8 cellular contexts compared by ENCODE assay signal in genomic region chr12:2877047-2877958, GRCh38. TPM values are rescaled to one million over a fixed set of nuclear protein-coding genes. Genes with fewer than 3 reads are reported as not detected.
DNase-seq lines count a peak whose midpoint lies in the region; ATAC-seq, FAIRE-seq and TF ChIP-seq lines count a peak whose summit lies in the region.

A gene with protein sequence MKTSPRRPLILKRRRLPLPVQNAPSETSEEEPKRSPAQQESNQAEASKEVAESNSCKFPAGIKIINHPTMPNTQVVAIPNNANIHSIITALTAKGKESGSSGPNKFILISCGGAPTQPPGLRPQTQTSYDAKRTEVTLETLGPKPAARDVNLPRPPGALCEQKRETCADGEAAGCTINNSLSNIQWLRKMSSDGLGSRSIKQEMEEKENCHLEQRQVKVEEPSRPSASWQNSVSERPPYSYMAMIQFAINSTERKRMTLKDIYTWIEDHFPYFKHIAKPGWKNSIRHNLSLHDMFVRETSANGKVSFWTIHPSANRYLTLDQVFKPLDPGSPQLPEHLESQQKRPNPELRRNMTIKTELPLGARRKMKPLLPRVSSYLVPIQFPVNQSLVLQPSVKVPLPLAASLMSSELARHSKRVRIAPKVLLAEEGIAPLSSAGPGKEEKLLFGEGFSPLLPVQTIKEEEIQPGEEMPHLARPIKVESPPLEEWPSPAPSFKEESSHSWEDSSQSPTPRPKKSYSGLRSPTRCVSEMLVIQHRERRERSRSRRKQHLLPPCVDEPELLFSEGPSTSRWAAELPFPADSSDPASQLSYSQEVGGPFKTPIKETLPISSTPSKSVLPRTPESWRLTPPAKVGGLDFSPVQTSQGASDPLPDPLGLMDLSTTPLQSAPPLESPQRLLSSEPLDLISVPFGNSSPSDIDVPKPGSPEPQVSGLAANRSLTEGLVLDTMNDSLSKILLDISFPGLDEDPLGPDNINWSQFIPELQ (minus strand): TSS chr12:2877174. CDS start chr12:2874478, 2,696 bp downstream.
Gene RHNO1 (plus strand): TSS chr12:2877223. CDS start chr12:2885367, 8,144 bp downstream.

- peaks cover 22% of the 10 kb centered on the region for H3K36me3 Mint-ChIP-seq in central memory CD8-positive, alpha-beta T cell (ENCODE audit: insufficient read depth)

- no peaks in the 10 kb centered on the region for H3K27me3 ChIP-seq in keratinocyte (ENCODE audit: control insufficient read depth, extremely low read depth, insufficient read depth, low read length)

- peaks cover 14% of the 10 kb centered on the region for H3K4me1 ChIP-seq in keratinocyte (ENCODE audit: control insufficient read depth, extremely low read depth, insufficient read depth, low read length)

- peak within 1 kb of the TSS; percentile 97 for H3K4me3 Mint-ChIP-seq in central memory CD8-positive, alpha-beta T cell

- peaks cover 37% of the 10 kb centered on the region for H3K4me1 Mint-ChIP-seq in central memory CD8-positive, alpha-beta T cell

- H3K27ac Mint-ChIP-seq in central memory CD8-positive, alpha-beta T cell (ENCODE audit: low read depth), result peak within 1 kb of the TSS; percentile 99

- peak within 1 kb of the TSS; percentile 89 for H3K4me2 ChIP-seq in keratinocyte (ENCODE audit: control insufficient read depth, extremely low read depth, insufficient read depth, low read depth, low read length)

- peak; percentile 83 for TF ChIP-seq POLR2A in GM18951 (IDR thresholded peaks at IDR 0.05; ENCODE audit: extremely low read depth, insufficient read depth, insufficient read length)

- peaks cover 0 to 6% of the 10 kb centered on the region in 2 experiments for H3K36me3 ChIP-seq in keratinocyte (ENCODE audit: control insufficient read depth in 2 of 2, extremely low read depth in 1 of 2, insufficient read depth in 2 of 2, low read length in 2 of 2)

- H4K20me1 ChIP-seq in keratinocyte (ENCODE audit: control insufficient read depth, extremely low read depth, insufficient read depth, low read length), result no peaks in the 10 kb centered on the region

- dilution Hi-C loops in keratinocyte (cut with MboI; ENCODE audit: extremely low pct_ligation_motif_present, low sequenced_read_pairs), result no loop called here

- H3K79me2 ChIP-seq in keratinocyte (ENCODE audit: control insufficient read depth, insufficient read depth, low read length), result peaks cover 45% of the 10 kb centered on the region

- peak within 1 kb of the TSS; percentile 78 to 96 (median 95) for H3K4me3 ChIP-seq in keratinocyte (ENCODE audit: control insufficient read depth in 2 of 3, extremely low read depth in 1 of 3, insufficient read depth in 2 of 3, low read depth in 1 of 3, low read length in 3 of 3)

- no peaks in the 10 kb centered on the region for H3K9me1 ChIP-seq in keratinocyte (ENCODE audit: control insufficient read depth, extremely low read depth, insufficient read depth, low read length)

- no peaks in the 10 kb centered on the region for H3K27me3 Mint-ChIP-seq in central memory CD8-positive, alpha-beta T cell

- peak in 1 of 3 experiments; percentile 20 for TF ChIP-seq CTCF in keratinocyte (optimal IDR thresholded peaks at IDR 0.05 in 1 of 3, IDR thresholded peaks at IDR 0.05 in 1 of 3, conservative IDR thresholded peaks at IDR 0.05 in 1 of 3; ENCODE audit: extremely low read depth in 1 of 3, insufficient read depth in 2 of 3, low read length in 3 of 3)

- no peaks in the 10 kb centered on the region for H3K9me3 ChIP-seq in keratinocyte (ENCODE audit: control insufficient read depth, low read depth, low read length)

- H3K27ac ChIP-seq in keratinocyte (ENCODE audit: control insufficient read depth, insufficient read depth, low read length), result peak within 1 kb of the TSS; percentile 94

- H2AFZ ChIP-seq in keratinocyte (ENCODE audit: control insufficient read depth, low read length), result peak within 1 kb of the TSS; percentile 99

- H3K9ac ChIP-seq in keratinocyte (ENCODE audit: control insufficient read depth, extremely low read depth, insufficient read depth, low read length), result peak within 1 kb of the TSS; percentile 98

- in situ Hi-C loops in GM18951 (cut with MboI; ENCODE audit: low sequenced_read_pairs, unreplicated experiment), result no loop called here

- DNase-seq in AG08395 (ENCODE audit: low spot score) (peak; percentile 98), NCI-H226 (peak; percentile 86), keratinocyte (ENCODE audit: low read depth, low spot score) (no peak)
- DNase-seq in central memory CD8-positive, alpha-beta T cell (ENCODE audit: low spot score in 2 of 2), result peak; percentile 83 to 86
- peak; percentile 75 to 82 (median 81) for DNase-seq in stimulated activated CD4-positive, alpha-beta T cell treated with anti-CD3 and anti-CD28 coated beads, Interleukin-12 subunit alpha, Interleukin-12 subunit beta, amount 100 ng/mL, for 48 hours (ENCODE audit: low read depth in 2 of 3, low spot score in 1 of 3)

- H3K9me3 Mint-ChIP-seq in central memory CD8-positive, alpha-beta T cell, result no peaks in the 10 kb centered on the region

- peak; percentile 69 for ATAC-seq in HG03196 (IDR thresholded peaks at IDR 0.05; ENCODE audit: unreplicated experiment)
- peak; percentile 76 to 78 for ATAC-seq in activated CD4-positive, CD25-positive, alpha-beta regulatory T cell treated with anti-CD3 and anti-CD28 coated beads, Interleukin-2, amount 50 U/mL, for 24 hours
- peak; percentile 77 for ATAC-seq in central memory CD8-positive, alpha-beta T cell (replicated peaks; ENCODE audit: extremely low read depth, poor library complexity, severe bottlenecking)

- FAIRE-seq in keratinocyte (lab: Jason Lieb, UNC), result no peak

RNA-seq across cellular contexts. Expression of the first gene that starts in this region (rescaled TPM):
- 1.2 to 26.9 TPM (median 9.0 TPM) in 3 replicates for polyA plus RNA-seq in keratinocyte
- 0.19 TPM for polyA plus RNA-seq in keratinocyte (2011; ENCODE audit: low read depth)
- polyA plus RNA-seq in keratinocyte (2011; cell fraction: cytosol; rRNA removed), result 5.5 and 6.5 TPM in 2 replicates
- 3.6 and 4.2 TPM in 2 replicates for polyA plus RNA-seq in keratinocyte (2011; cell fraction: nucleus; rRNA removed)
- polyA plus RNA-seq in keratinocyte (2012; ENCODE audit: low replicate concordance), result 0.24 and 24.6 TPM in 2 replicates
- polyA minus RNA-seq in keratinocyte, result 1.5 to 45.4 TPM (median 12.0 TPM) in 3 replicates
- polyA minus RNA-seq in keratinocyte (2011; cell fraction: cytosol; rRNA and poly(A)+ RNA removed), result 6.5 TPM
- 0.84 and 1.1 TPM in 2 replicates for polyA minus RNA-seq in keratinocyte (2011; cell fraction: nucleus; rRNA and poly(A)+ RNA removed)

RNA-seq across cellular contexts. Expression of gene RHNO1, which starts in this region (rescaled TPM):
- polyA plus RNA-seq in keratinocyte, result 20.0 to 25.6 TPM (median 23.4 TPM) in 3 replicates
- polyA plus RNA-seq in keratinocyte (2011; ENCODE audit: low read depth), result 1.6 TPM
- 16.4 and 22.1 TPM in 2 replicates for polyA plus RNA-seq in keratinocyte (2011; cell fraction: cytosol; rRNA removed)
- 5.5 and 8.5 TPM in 2 replicates for polyA plus RNA-seq in keratinocyte (2011; cell fraction: nucleus; rRNA removed)
- polyA plus RNA-seq in keratinocyte (2012; ENCODE audit: low replicate concordance), result 8.8 and 13.3 TPM in 2 replicates
- polyA minus RNA-seq in keratinocyte, result 8.3 to 11.8 TPM (median 11.1 TPM) in 3 replicates
- 10.2 TPM for polyA minus RNA-seq in keratinocyte (2011; cell fraction: cytosol; rRNA and poly(A)+ RNA removed)
- polyA minus RNA-seq in keratinocyte (2011; cell fraction: nucleus; rRNA and poly(A)+ RNA removed), result 1.8 and 4.3 TPM in 2 replicates
